In genomic region chr19:29277107-29277506, GRCh38 we compare ENCODE assay signal across 9 cellular contexts.
DNase-seq lines count a peak whose midpoint lies in the region; ATAC-seq and TF ChIP-seq lines count a peak whose summit lies in the region.
"Had no signal": no experiment of that assay in that cellular context is flagged by ENCODE, and none has a peak within 500 bp of the region (broad histone marks: within the 10 kb centered on the region; RNA-seq: fewer than 3 reads in every experiment).

No MANE protein-coding gene starts in this region.

- TF ChIP-seq CTCF in left ventricle myocardium inferior (IDR thresholded peaks at IDR 0.05; ENCODE audit: borderline replicate concordance) = no peak

- H3K4me3 Mint-ChIP-seq in CD4-positive, CD25-positive, alpha-beta regulatory T cell = peak overlapping the region; percentile 1 to 76 (median 54)

- H3K27ac Mint-ChIP-seq in CD4-positive, CD25-positive, alpha-beta regulatory T cell = peak overlapping the region; percentile 48 to 91 (median 76)

- peak; percentile 93 to 96 for ATAC-seq in CD4-positive, CD25-positive, alpha-beta regulatory T cell (ENCODE audit: low read depth in 2 of 2)
- peak; percentile 73 for ATAC-seq in GM19467 (IDR thresholded peaks at IDR 0.05; ENCODE audit: unreplicated experiment)
- peak; percentile 94 for ATAC-seq in HG03521 (IDR thresholded peaks at IDR 0.05; ENCODE audit: unreplicated experiment)
- peak; percentile 94 to 97 for ATAC-seq in activated CD4-positive, CD25-positive, alpha-beta regulatory T cell treated with anti-CD3 and anti-CD28 coated beads, Interleukin-2, amount 50 U/mL, for 24 hours
- ATAC-seq: body of pancreas had no signal

- H3K27me3 ChIP-seq in CD4-positive, CD25-positive, alpha-beta regulatory T cell (ENCODE audit: control insufficient read depth, insufficient read depth, low read length) = peaks cover 2% of the 10 kb centered on the region
- peaks cover 75% of the 10 kb centered on the region for H3K27me3 ChIP-seq in left ventricle myocardium inferior (ENCODE audit: low read depth)
- H3K27me3 ChIP-seq: body of pancreas had no signal

- H3K36me3 Mint-ChIP-seq in CD4-positive, CD25-positive, alpha-beta regulatory T cell = no peaks in the 10 kb centered on the region

- no peaks in the 10 kb centered on the region for H3K9me3 ChIP-seq in CD4-positive, CD25-positive, alpha-beta regulatory T cell (ENCODE audit: control insufficient read depth in 2 of 2, low read length in 2 of 2)
- H3K9me3 ChIP-seq in left ventricle myocardium inferior (replicated peaks) = no peaks in the 10 kb centered on the region
- H3K9me3 ChIP-seq: body of pancreas had no signal

- intact Hi-C loops in left ventricle myocardium inferior (cut with micrococcal nuclease) = no loop called here

- peaks cover 0 to 5% (median 3%) of the 10 kb centered on the region in 7 donors for H3K9me3 Mint-ChIP-seq in CD4-positive, CD25-positive, alpha-beta regulatory T cell

- DNase-seq in CD4-positive, CD25-positive, alpha-beta regulatory T cell = peak; percentile 31 to 79 (median 68)
- no peak for DNase-seq in left ventricle myocardium inferior
- DNase-seq in stimulated activated naive CD4-positive, alpha-beta T cell (lab: John Stamatoyannopoulos, UW) = peak in 4 of 6 experiments; percentile 28 to 63 (median 42)
- DNase-seq in DMS153 (lab: John Stamatoyannopoulos, UW) = no peak
- no peak for DNase-seq in SKM-1 treated with dmso at 0.1 percent for 144 hours (lab: John Stamatoyannopoulos, UW; ENCODE audit: unreplicated experiment)

- peaks cover 11% of the 10 kb centered on the region for H3K27me3 Mint-ChIP-seq in CD4-positive, CD25-positive, alpha-beta regulatory T cell

- H3K36me3 ChIP-seq in CD4-positive, CD25-positive, alpha-beta regulatory T cell (ENCODE audit: control insufficient read depth, insufficient read depth, low read length) = no peaks in the 10 kb centered on the region
- H3K36me3 ChIP-seq in left ventricle myocardium inferior = no peaks in the 10 kb centered on the region

- H3K4me1 Mint-ChIP-seq in CD4-positive, CD25-positive, alpha-beta regulatory T cell = peaks cover 0 to 11% (median 8%) of the 10 kb centered on the region in 4 donors

- H3K4me1 ChIP-seq in CD4-positive, CD25-positive, alpha-beta regulatory T cell (ENCODE audit: control insufficient read depth, insufficient read depth, low read length, poor library complexity, severe bottlenecking) = peaks cover 8% of the 10 kb centered on the region
- H3K4me1 ChIP-seq in left ventricle myocardium inferior = no peaks in the 10 kb centered on the region
- H3K4me1 ChIP-seq: body of pancreas had no signal

- peak overlapping the region; percentile 51 for H3K4me3 ChIP-seq in CD4-positive, CD25-positive, alpha-beta regulatory T cell (ENCODE audit: low read depth, low read length)
- peak overlapping the region; percentile 9 for H3K4me3 ChIP-seq in left ventricle myocardium inferior
- H3K4me3 ChIP-seq: body of pancreas had no signal

- H3K27ac ChIP-seq in CD4-positive, CD25-positive, alpha-beta regulatory T cell (ENCODE audit: insufficient read depth, low read length, poor library complexity, severe bottlenecking) = no peak overlapping the region
- no peak overlapping the region for H3K27ac ChIP-seq in left ventricle myocardium inferior (replicated peaks)
- H3K27ac ChIP-seq: body of pancreas had no signal

Comparison
In these comparisons a context has a peak if more than half of its experiments do, and no peak if none do; other contexts are left out.
1. DNase-seq: peak in CD4-positive, CD25-positive, alpha-beta regulatory T cell (3 of 3) and stimulated activated naive CD4-positive, alpha-beta T cell (4 of 6); none in left ventricle myocardium inferior (single experiment), DMS153 (single experiment) and SKM-1 treated with dmso at 0.1 percent for 144 hours (single experiment).
2. Peak in every context shown above with its lines, with median percentiles within 50 percentile points of each other: ATAC-seq.